In the genomic region with DNA sequence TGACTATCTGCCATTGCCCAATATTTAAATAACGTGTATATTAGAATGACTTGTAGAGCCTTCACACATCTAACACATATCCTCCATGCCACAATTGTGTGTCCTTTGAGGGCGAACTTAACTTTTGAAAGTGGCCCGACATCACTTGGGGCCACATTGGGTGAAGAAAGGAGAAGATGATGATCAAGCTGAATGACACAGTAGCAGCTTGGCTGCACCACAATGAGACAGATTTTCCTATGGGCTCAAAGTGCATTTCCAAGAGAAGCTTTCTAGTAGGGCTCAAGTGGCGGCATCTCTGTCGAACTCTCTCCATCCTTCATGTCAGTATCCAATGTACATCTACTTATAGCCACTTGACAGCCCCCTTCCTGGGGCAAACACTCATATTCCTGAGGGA, we compare ENCODE assay signal across 16 cellular contexts. TPM values are rescaled to one million over a fixed set of nuclear protein-coding genes. Genes with fewer than 3 reads are reported as not detected.
A peak's percentile ranks its signal among the peaks of the same experiment; 100 is the strongest.
DNase-seq lines count a peak whose midpoint lies in the region; ATAC-seq lines count a peak whose summit lies in the region.
"Had no signal": no experiment of that assay in that cellular context is flagged by ENCODE, and none has a peak within 500 bp of the region (broad histone marks: within the 10 kb centered on the region; RNA-seq: fewer than 3 reads in every experiment).

No MANE protein-coding gene starts in this region.

- no peak for DNase-seq in activated CD4-positive, alpha-beta T cell treated with anti-CD3 and anti-CD28 coated beads for 36 hours
- no peak for DNase-seq in activated CD4-positive, alpha-beta T cell treated with anti-CD3 and anti-CD28 coated beads, Interleukin-2, amount 50 U/mL, for 48 hours
- DNase-seq in stimulated activated naive CD8-positive, alpha-beta T cell treated with anti-CD3 and anti-CD28 coated beads, Interleukin-15, Interleukin-2, amounts not matched to agents 100 U/mL and 50 U/mL, for 24 hours, result no peak
- DNase-seq in stimulated activated naive CD8-positive, alpha-beta T cell treated with anti-CD3 and anti-CD28 coated beads, Interleukin-15, amount 100 ng/mL, for 72 hours, result no peak
- DNase-seq: CD4-positive, CD25-positive, alpha-beta regulatory T cell; CD8-positive, alpha-beta memory T cell; DMS53; DMS79 treated with DMSO at 0.1 percent for 48 hours; GF-D8; GOT3; H7; HCEC 1CT had no signal

- H3K27me3 Mint-ChIP-seq in activated CD4-positive, alpha-beta T cell treated with anti-CD3 and anti-CD28 coated beads for 36 hours, result no peaks in the 10 kb centered on the region
- no peaks in the 10 kb centered on the region for H3K27me3 Mint-ChIP-seq in stimulated activated naive CD8-positive, alpha-beta T cell treated with anti-CD3 and anti-CD28 coated beads, Interleukin-15, amount 100 ng/mL, for 72 hours
- H3K27me3 Mint-ChIP-seq in stimulated activated naive CD8-positive, alpha-beta T cell treated with anti-CD3 and anti-CD28 coated beads, Interleukin-15, Interleukin-2, amounts not matched to agents 100 ng/mL and 50 ng/mL, for 24 hours, result no peaks in the 10 kb centered on the region
- H3K27me3 Mint-ChIP-seq: B cell; CD4-positive, CD25-positive, alpha-beta regulatory T cell; CD8-positive, alpha-beta memory T cell had no signal

- intact Hi-C loops in activated CD4-positive, alpha-beta T cell treated with anti-CD3 and anti-CD28 coated beads for 36 hours (cut with DNase I, micrococcal nuclease), result no loop called here

- H3K9me3 Mint-ChIP-seq in activated CD4-positive, alpha-beta T cell treated with anti-CD3 and anti-CD28 coated beads for 36 hours (ENCODE audit: low read depth), result no peaks in the 10 kb centered on the region
- no peaks in the 10 kb centered on the region for H3K9me3 Mint-ChIP-seq in stimulated activated naive CD8-positive, alpha-beta T cell treated with anti-CD3 and anti-CD28 coated beads, Interleukin-15, amount 100 ng/mL, for 72 hours
- no peaks in the 10 kb centered on the region for H3K9me3 Mint-ChIP-seq in stimulated activated naive CD8-positive, alpha-beta T cell treated with anti-CD3 and anti-CD28 coated beads, Interleukin-15, Interleukin-2, amounts not matched to agents 100 ng/mL and 50 ng/mL, for 24 hours
- H3K9me3 Mint-ChIP-seq: CD4-positive, CD25-positive, alpha-beta regulatory T cell; CD8-positive, alpha-beta memory T cell had no signal

- POLR2A ChIA-PET in activated CD4-positive, alpha-beta T cell treated with anti-CD3 and anti-CD28 coated beads for 36 hours (lab: Charles Lee), result interaction anchor here (0.5 to 1.2 kb wide), 2 partner anchors 10 to 13 kb away, joined by 3 read pairs; a partner anchor contains a TSS

- H3K4me1 Mint-ChIP-seq in activated CD4-positive, alpha-beta T cell treated with anti-CD3 and anti-CD28 coated beads for 36 hours, result peaks cover 4% of the 10 kb centered on the region
- peaks cover 9% of the 10 kb centered on the region for H3K4me1 Mint-ChIP-seq in stimulated activated naive CD8-positive, alpha-beta T cell treated with anti-CD3 and anti-CD28 coated beads, Interleukin-15, amount 100 ng/mL, for 72 hours
- H3K4me1 Mint-ChIP-seq in stimulated activated naive CD8-positive, alpha-beta T cell treated with anti-CD3 and anti-CD28 coated beads, Interleukin-15, Interleukin-2, amounts not matched to agents 100 ng/mL and 50 ng/mL, for 24 hours (ENCODE audit: low read depth), result peaks cover 13% of the 10 kb centered on the region
- H3K4me1 Mint-ChIP-seq: B cell; CD4-positive, CD25-positive, alpha-beta regulatory T cell; CD8-positive, alpha-beta memory T cell had no signal

- H3K4me3 Mint-ChIP-seq in activated CD4-positive, alpha-beta T cell treated with anti-CD3 and anti-CD28 coated beads for 36 hours, result no peak overlapping the region
- H3K4me3 Mint-ChIP-seq in stimulated activated naive CD8-positive, alpha-beta T cell treated with anti-CD3 and anti-CD28 coated beads, Interleukin-15, amount 100 ng/mL, for 72 hours, result no peak overlapping the region
- no peak overlapping the region for H3K4me3 Mint-ChIP-seq in stimulated activated naive CD8-positive, alpha-beta T cell treated with anti-CD3 and anti-CD28 coated beads, Interleukin-15, Interleukin-2, amounts not matched to agents 100 ng/mL and 50 ng/mL, for 24 hours
- H3K4me3 Mint-ChIP-seq: B cell; CD4-positive, CD25-positive, alpha-beta regulatory T cell; CD8-positive, alpha-beta memory T cell had no signal

- H3K27ac Mint-ChIP-seq in activated CD4-positive, alpha-beta T cell treated with anti-CD3 and anti-CD28 coated beads for 36 hours, result no peak overlapping the region
- H3K27ac Mint-ChIP-seq in stimulated activated naive CD8-positive, alpha-beta T cell treated with anti-CD3 and anti-CD28 coated beads, Interleukin-15, amount 100 ng/mL, for 72 hours, result peak overlapping the region in 1 of 2 donors; percentile 86
- H3K27ac Mint-ChIP-seq in stimulated activated naive CD8-positive, alpha-beta T cell treated with anti-CD3 and anti-CD28 coated beads, Interleukin-15, Interleukin-2, amounts not matched to agents 100 ng/mL and 50 ng/mL, for 24 hours, result peak overlapping the region; percentile 79
- H3K27ac Mint-ChIP-seq: B cell; CD4-positive, CD25-positive, alpha-beta regulatory T cell had no signal

- peaks cover 36% of the 10 kb centered on the region for H3K36me3 Mint-ChIP-seq in activated CD4-positive, alpha-beta T cell treated with anti-CD3 and anti-CD28 coated beads for 36 hours (ENCODE audit: low read depth)
- H3K36me3 Mint-ChIP-seq in stimulated activated naive CD8-positive, alpha-beta T cell treated with anti-CD3 and anti-CD28 coated beads, Interleukin-15, Interleukin-2, amounts not matched to agents 100 ng/mL and 50 ng/mL, for 24 hours (ENCODE audit: low read depth), result peaks cover 57% of the 10 kb centered on the region

- peak; percentile 11 for ATAC-seq in activated CD4-positive, alpha-beta T cell treated with anti-CD3 and anti-CD28 coated beads for 36 hours
- ATAC-seq in stimulated activated naive CD8-positive, alpha-beta T cell treated with anti-CD3 and anti-CD28 coated beads, Interleukin-15, Interleukin-2, amounts not matched to agents 100 U/mL and 50 U/mL, for 24 hours, result peak; percentile 55
- ATAC-seq in stimulated activated naive CD8-positive, alpha-beta T cell treated with anti-CD3 and anti-CD28 coated beads, Interleukin-15, amount 100 ng/mL, for 72 hours, result no peak
- no peak for ATAC-seq in GM21367 (IDR thresholded peaks at IDR 0.05; ENCODE audit: unreplicated experiment)

- CTCF ChIA-PET in activated CD4-positive, alpha-beta T cell treated with anti-CD3 and anti-CD28 coated beads for 36 hours (lab: Charles Lee), result interaction anchor here (0.5 to 1.0 kb wide), 3 partner anchors 9 to 101 kb away, joined by 3 read pairs; no protein-coding TSS in a partner anchor

RNA-seq across cellular contexts. Expression of a gene that starts 3.7 kb away (rescaled TPM):
- 1 to 10 TPM; 2.1 to 2.4 TPM for total RNA-seq in activated CD4-positive, alpha-beta T cell treated with anti-CD3 and anti-CD28 coated beads for 36 hours
- total RNA-seq: G401 had no signal

RNA-seq across cellular contexts. Expression of a gene that starts 9.6 kb away (rescaled TPM):
- total RNA-seq in activated CD4-positive, alpha-beta T cell treated with anti-CD3 and anti-CD28 coated beads for 36 hours, result 1 to 10 TPM; 4.7 to 5.7 TPM

RNA-seq across cellular contexts. Expression of a gene that starts 25.4 kb away (rescaled TPM):
- total RNA-seq in activated CD4-positive, alpha-beta T cell treated with anti-CD3 and anti-CD28 coated beads for 36 hours, result 100 to 1,000 TPM; 108 to 117 TPM

RNA-seq across cellular contexts. Expression of a gene that starts 44.3 kb away (rescaled TPM):
- total RNA-seq in activated CD4-positive, alpha-beta T cell treated with anti-CD3 and anti-CD28 coated beads for 36 hours, result 10 to 100 TPM; 42.4 to 51.9 TPM

RNA-seq across cellular contexts. Expression of a gene that starts 44.4 kb away (rescaled TPM):
- total RNA-seq in activated CD4-positive, alpha-beta T cell treated with anti-CD3 and anti-CD28 coated beads for 36 hours, result 10 to 100 TPM; 61.7 to 64.6 TPM

Comparison
In these comparisons a context has a peak if more than half of its experiments do, and no peak if none do; other contexts are left out.
1. ATAC-seq: peak in activated CD4-positive, alpha-beta T cell treated with anti-CD3 and anti-CD28 coated beads for 36 hours (single experiment) and stimulated activated naive CD8-positive, alpha-beta T cell treated with anti-CD3 and anti-CD28 coated beads, Interleukin-15, Interleukin-2, amounts not matched to agents 100 U/mL and 50 U/mL, for 24 hours (single experiment); none in stimulated activated naive CD8-positive, alpha-beta T cell treated with anti-CD3 and anti-CD28 coated beads, Interleukin-15, amount 100 ng/mL, for 72 hours (single experiment) and GM21367 (single experiment).